ENCODE assay signal across 8 cellular contexts in genomic region chr6:138817799-138818198, GRCh38. TPM values are rescaled to one million over a fixed set of nuclear protein-coding genes. Genes with fewer than 3 reads are reported as not detected.
DNase-seq lines count a peak whose midpoint lies in the region; ATAC-seq, FAIRE-seq and TF ChIP-seq lines count a peak whose summit lies in the region.
"Had no signal": no experiment of that assay in that cellular context is flagged by ENCODE, and none has a peak within 500 bp of the region (broad histone marks: within the 10 kb centered on the region; RNA-seq: fewer than 3 reads in every experiment).

No MANE protein-coding gene starts in this region.

- H3K79me2 ChIP-seq in K562 (ENCODE audit: control insufficient read depth, insufficient read depth, low read length), result no peaks in the 10 kb centered on the region

- ATAC-seq in K562 (no peak), HG03354 (IDR thresholded peaks at IDR 0.05; ENCODE audit: poor library complexity, severe bottlenecking, unreplicated experiment) (no peak)

- DNase-seq in GM20000 (ENCODE audit: low spot score) (peak; percentile 25), NCI-H1105 treated with DMSO at 0.1 percent for 48 hours (lab: John Stamatoyannopoulos, UW) (peak; percentile 92), K562 (ENCODE audit: extremely low read depth in 1 of 4, low spot score in 3 of 4) (peak in 1 of 4 experiments; percentile 11), mesothelial cell of epicardium (ENCODE audit: low spot score in 2 of 2, unreplicated experiment in 2 of 2) (peak; percentile 49 to 72), D721Med (ENCODE audit: insufficient read length, low spot score) (no peak), GM13977 (ENCODE audit: low spot score) (no peak)

- FAIRE-seq in K562 (lab: Jason Lieb, UNC) (no peak), D721Med (lab: Jason Lieb, UNC) (no peak)

- no peak for TF ChIP-seq RAD21 in K562 (CRISPR knock-in tag; conservative IDR thresholded peaks at IDR 0.05 in 1 of 2, IDR thresholded peaks at IDR 0.05 in 1 of 2)

- no peak for TF ChIP-seq POLR2A in K562 (conservative IDR thresholded peaks at IDR 0.05)

- H3K9ac ChIP-seq in K562 (ENCODE audit: insufficient read depth in 1 of 2, low read depth in 2 of 2, low read length in 2 of 2), result no peak overlapping the region

- CTCF ChIA-PET in K562 (lab: Yijun Ruan, JAX; ENCODE audit: low intra/inter-chr PET ratio), result interaction anchor here (0.6 kb wide), 1 partner anchor 153 kb away, joined by 3 read pairs; no protein-coding TSS in a partner anchor

- H3K36me3 Mint-ChIP-seq in mesothelial cell of epicardium, result no peaks in the 10 kb centered on the region

- no peaks in the 10 kb centered on the region for H3K27me3 Mint-ChIP-seq in mesothelial cell of epicardium (ENCODE audit: low read depth)

- TF ChIP-seq EP300 in K562 (IDR thresholded peaks at IDR 0.05; ENCODE audit: low read length), result no peak

- BruUV-seq in K562 (replicated peaks; lab: Mats Ljungman, UMichigan), result no TSS peak

- H2AFZ ChIP-seq in K562 (ENCODE audit: low read depth, low read length), result no peak overlapping the region

- 2% methylated on average over 4 of the region's 4 CpGs for WGBS in K562 (ENCODE audit: insufficient coverage, low coverage, missing lambda C conversion rate)

- H3K27me3 ChIP-seq in K562 (ENCODE audit: control insufficient read depth in 2 of 2, insufficient read depth in 2 of 2, low read length in 2 of 2), result peaks cover 33 to 37% of the 10 kb centered on the region in 2 experiments

- TF ChIP-seq CTCF in GM20000 (IDR thresholded peaks at IDR 0.05; ENCODE audit: extremely low read depth, missing control alignments) (no peak), K562 (IDR thresholded peaks at IDR 0.05 in 2 of 3, conservative IDR thresholded peaks at IDR 0.05 in 1 of 3; ENCODE audit: insufficient read depth in 2 of 3, low read depth in 1 of 3, low read length in 3 of 3) (no peak), mesothelial cell of epicardium (IDR thresholded peaks at IDR 0.05; ENCODE audit: unreplicated experiment) (no peak), D721Med (IDR thresholded peaks at IDR 0.05; ENCODE audit: insufficient read depth, missing control alignments) (no peak), GM13977 (IDR thresholded peaks at IDR 0.05; ENCODE audit: extremely low read depth, insufficient read depth, missing control alignments) (no peak)

- H3K9me1 ChIP-seq in K562 (ENCODE audit: control insufficient read depth, insufficient read depth, low read length), result no peaks in the 10 kb centered on the region

- no peaks in the 10 kb centered on the region for H3K9me3 ChIP-seq in K562 (replicated peaks; ENCODE audit: control insufficient read depth, insufficient read depth, low read depth, low read length)

- no peak overlapping the region for H3K27ac ChIP-seq in K562 (ENCODE audit: extremely low read depth, low read depth, low read length)

- H3K4me3 Mint-ChIP-seq in mesothelial cell of epicardium, result no peak overlapping the region

- H3K27ac Mint-ChIP-seq in mesothelial cell of epicardium, result peak overlapping the region; percentile 94

- no peak overlapping the region for H3K4me2 ChIP-seq in K562 (ENCODE audit: insufficient read depth, low read length)

- POLR2A ChIA-PET in K562 (lab: Yijun Ruan, JAX), result no interaction called here

- in situ Hi-C loops in K562 (cut with MboI), result loop anchor here (5.0 to 10.0 kb wide), 3 partner anchors 170 to 540 kb away; partner anchors contain the start of gene REPS1
- in situ Hi-C loops in GM13977 (cut with MboI; ENCODE audit: low pct_unique_long_range_greater_than_20kb, low sequenced_read_pairs, unreplicated experiment), result loop anchor here (5.0 to 25.0 kb wide), 3 partner anchors 170 to 545 kb away; partner anchors contain the start of genes CITED2 and REPS1

- H3K4me1 ChIP-seq in K562 (replicated peaks in 1 of 2; ENCODE audit: control insufficient read depth in 2 of 2, insufficient read depth in 2 of 2, low read length in 2 of 2), result no peaks in the 10 kb centered on the region

- intact Hi-C loops in K562 (cut with micrococcal nuclease), result no loop called here

- no peaks in the 10 kb centered on the region for H3K9me3 Mint-ChIP-seq in mesothelial cell of epicardium

- no peaks in the 10 kb centered on the region for H4K20me1 ChIP-seq in K562 (replicated peaks; ENCODE audit: control insufficient read depth, insufficient read depth, low read length)

- H3K4me1 Mint-ChIP-seq in mesothelial cell of epicardium, result peaks cover 62% of the 10 kb centered on the region

- no peak overlapping the region for H3K4me3 ChIP-seq in K562

- H3K36me3 ChIP-seq in K562 (ENCODE audit: control insufficient read depth, insufficient read depth, low read length), result no peaks in the 10 kb centered on the region

TF ChIP-seq in K562, 482 proteins besides CTCF, POLR2A, EP300 and RAD21:
- no peak for TF ChIP-seq EGR1 (conservative IDR thresholded peaks at IDR 0.05)
- peak; percentile 63 for TF ChIP-seq FOSL1 (tag; conservative IDR thresholded peaks at IDR 0.05)

RNA-seq across cellular contexts. Expression of gene ECT2L, which starts 21.9 kb away (rescaled TPM):
- not detected in 2 replicates for total RNA-seq in K562 (2011; cell fraction: chromatin; rRNA removed; ENCODE audit: low replicate concordance)
- not detected in 2 replicates for total RNA-seq in K562 (2011; cell fraction: nucleolus; rRNA removed)
- total RNA-seq in K562 (2011; cell fraction: nucleoplasm; rRNA removed), result not detected in 2 replicates
- total RNA-seq in K562 (2014; rRNA removed) (not detected in 2 replicates), K562 (2014; rRNA removed; fragmentation: Illumina TruSeq; extraction: Trizol) (not detected in 2 replicates), K562 (2015; rRNA removed; fragmentation: Illumina TruSeq; extraction: Trizol) (not detected in 2 replicates), K562 (2021) (not detected in 2 replicates), mesothelial cell of epicardium (0.14 to 0.40 TPM (median 0.40 TPM) in 3 replicates)
- polyA plus RNA-seq in K562 (2011; rRNA removed) (not detected in 2 replicates), K562 (2014; fragmentation: Illumina TruSeq; extraction: Trizol) (not detected in 2 replicates), K562 (2014; fragmentation: Nextera tagmentation; extraction: Ambion mirVana) (under 1 TPM; 0.03 to 0.04 TPM), K562 (2014; rRNA removed) (not detected in 2 replicates)
- polyA plus RNA-seq in K562 (2011; cell fraction: cytosol; rRNA removed), result not detected in 2 replicates
- polyA plus RNA-seq in K562 (2011; cell fraction: nucleus; rRNA removed), result not detected in 2 replicates
- 0.01 and 0.08 TPM in 2 replicates for polyA plus RNA-seq in K562 (2012)
- not detected in 2 replicates for polyA minus RNA-seq in K562 (2011; rRNA and poly(A)+ RNA removed)
- polyA minus RNA-seq in K562 (2011; cell fraction: cytosol; rRNA and poly(A)+ RNA removed), result not detected in 2 replicates
- polyA minus RNA-seq in K562 (2011; cell fraction: nucleus; rRNA and poly(A)+ RNA removed), result not detected in 2 replicates
- total RNA-seq: T-helper 2 cell treated with Interferon-gamma antibody and Interleukin-4, amounts not matched to agents 100 ng/mL and 5 ng/mL, for 36 hours had no signal

RNA-seq across cellular contexts. Expression of gene CCDC28A, which starts 44.2 kb away (rescaled TPM):
- 3.2 and 7.0 TPM in 2 replicates for total RNA-seq in K562 (2011; cell fraction: chromatin; rRNA removed; ENCODE audit: low replicate concordance)
- 2.8 and 3.7 TPM in 2 replicates for total RNA-seq in K562 (2011; cell fraction: nucleolus; rRNA removed)
- total RNA-seq in K562 (2011; cell fraction: nucleoplasm; rRNA removed), result 5.3 and 8.3 TPM in 2 replicates
- total RNA-seq in K562 (2014; rRNA removed), result 12.1 and 16.4 TPM in 2 replicates
- 19.1 and 24.9 TPM in 2 replicates for total RNA-seq in K562 (2014; rRNA removed; fragmentation: Illumina TruSeq; extraction: Trizol)
- 12.6 and 14.5 TPM in 2 replicates for total RNA-seq in K562 (2015; rRNA removed; fragmentation: Illumina TruSeq; extraction: Trizol)
- 14.8 and 16.2 TPM in 2 replicates for total RNA-seq in K562 (2021)
- polyA plus RNA-seq in K562 (2011; rRNA removed), result 28.8 and 35.5 TPM in 2 replicates
- polyA plus RNA-seq in K562 (2011; cell fraction: cytosol; rRNA removed), result 6.1 and 16.1 TPM in 2 replicates
- 4.1 and 9.0 TPM in 2 replicates for polyA plus RNA-seq in K562 (2011; cell fraction: nucleus; rRNA removed)
- 15.9 and 25.4 TPM in 2 replicates for polyA plus RNA-seq in K562 (2012)
- 18.0 and 20.8 TPM in 2 replicates for polyA plus RNA-seq in K562 (2014; fragmentation: Illumina TruSeq; extraction: Trizol)
- polyA plus RNA-seq in K562 (2014; fragmentation: Nextera tagmentation; extraction: Ambion mirVana), result 10 to 100 TPM; 21.1 to 22.7 TPM
- 21.3 and 25.5 TPM in 2 replicates for polyA plus RNA-seq in K562 (2014; rRNA removed)
- polyA minus RNA-seq in K562 (2011; rRNA and poly(A)+ RNA removed), result 18.6 and 21.2 TPM in 2 replicates
- polyA minus RNA-seq in K562 (2011; cell fraction: cytosol; rRNA and poly(A)+ RNA removed), result 4.7 and 5.4 TPM in 2 replicates
- polyA minus RNA-seq in K562 (2011; cell fraction: nucleus; rRNA and poly(A)+ RNA removed), result 2.4 and 5.7 TPM in 2 replicates
- total RNA-seq in mesothelial cell of epicardium, result 12.7 to 15.0 TPM (median 13.3 TPM) in 3 replicates

Comparison
In these comparisons a context has a peak if more than half of its experiments do, and no peak if none do; other contexts are left out.
1. DNase-seq: peak in GM20000 (single experiment), NCI-H1105 treated with DMSO at 0.1 percent for 48 hours (single experiment) and mesothelial cell of epicardium (2 of 2); none in D721Med (single experiment) and GM13977 (single experiment).